Comparison of ENCODE assay signal across 9 cellular contexts in genomic region chr5:115586525-115587146, GRCh38. TPM values are rescaled to one million over a fixed set of nuclear protein-coding genes. Genes with fewer than 3 reads are reported as not detected.
DNase-seq lines count a peak whose midpoint lies in the region; ATAC-seq and TF ChIP-seq lines count a peak whose summit lies in the region.
"Had no signal": no experiment of that assay in that cellular context is flagged by ENCODE, and none has a peak within 500 bp of the region (broad histone marks: within the 10 kb centered on the region; RNA-seq: fewer than 3 reads in every experiment).

No MANE protein-coding gene starts in this region.

- peaks cover 2% of the 10 kb centered on the region for H3K4me1 Mint-ChIP-seq in T-helper 17 cell
- H3K4me1 Mint-ChIP-seq in activated CD4-positive, alpha-beta memory T cell treated with anti-CD3 and anti-CD28 coated beads, Interleukin-2, amount 10 ng/mL, durations not matched to agents 7 days and 5 days: no peaks in the 10 kb centered on the region

- H3K4me3 Mint-ChIP-seq in T-helper 17 cell: no peak overlapping the region
- no peak overlapping the region for H3K4me3 Mint-ChIP-seq in activated CD4-positive, alpha-beta memory T cell treated with anti-CD3 and anti-CD28 coated beads, Interleukin-2, amount 10 ng/mL, durations not matched to agents 7 days and 5 days

- CTCF ChIA-PET in activated CD4-positive, alpha-beta memory T cell treated with anti-CD3 and anti-CD28 coated beads, Interleukin-2, amount 10 ng/mL, durations not matched to agents 7 days and 5 days (lab: Charles Lee): interaction anchor here (1.8 kb wide), 1 partner anchor 277 kb away, joined by 8 read pairs; no protein-coding TSS in a partner anchor

- intact Hi-C loops in uterus (cut with DNase I; ENCODE audit: low total_unique reads): loop anchor here (2.0 kb wide), 1 partner anchor 276 kb away; no protein-coding TSS in a partner anchor

- peak; percentile 48 for ATAC-seq in T-helper 17 cell
- no peak for ATAC-seq in HG03378 (IDR thresholded peaks at IDR 0.05; ENCODE audit: unreplicated experiment)

- POLR2A ChIA-PET in activated CD4-positive, alpha-beta memory T cell treated with anti-CD3 and anti-CD28 coated beads, Interleukin-2, amount 10 ng/mL, durations not matched to agents 7 days and 5 days (lab: Charles Lee): no interaction called here

- H3K27ac ChIP-seq in uterus: no peak overlapping the region
- H3K27ac ChIP-seq: SJCRH30 had no signal

- H3K27me3 Mint-ChIP-seq in T-helper 17 cell: no peaks in the 10 kb centered on the region
- no peaks in the 10 kb centered on the region for H3K27me3 Mint-ChIP-seq in activated CD4-positive, alpha-beta memory T cell treated with anti-CD3 and anti-CD28 coated beads, Interleukin-2, amount 10 ng/mL, durations not matched to agents 7 days and 5 days

- no peaks in the 10 kb centered on the region for H3K9me3 ChIP-seq in T-helper 17 cell (ENCODE audit: control insufficient read depth, low read length, poor library complexity, severe bottlenecking)
- H3K9me3 ChIP-seq in uterus: no peaks in the 10 kb centered on the region
- H3K9me3 ChIP-seq: SJCRH30 had no signal

- TF ChIP-seq CTCF in GM10266 (IDR thresholded peaks at IDR 0.05; ENCODE audit: control insufficient read depth, insufficient read depth, low read depth, missing control alignments) (peak; percentile 41), uterus (IDR thresholded peaks at IDR 0.05) (peak; percentile 35 to 71 (median 51))

- H3K4me1 ChIP-seq in uterus: no peaks in the 10 kb centered on the region
- H3K4me1 ChIP-seq: SJCRH30 had no signal

- no peaks in the 10 kb centered on the region for H3K36me3 Mint-ChIP-seq in T-helper 17 cell (ENCODE audit: low read depth)
- no peaks in the 10 kb centered on the region for H3K36me3 Mint-ChIP-seq in activated CD4-positive, alpha-beta memory T cell treated with anti-CD3 and anti-CD28 coated beads, Interleukin-2, amount 10 ng/mL, durations not matched to agents 7 days and 5 days (ENCODE audit: low read depth)

- no peak overlapping the region for H3K4me3 ChIP-seq in uterus
- H3K4me3 ChIP-seq: SJCRH30 had no signal

- DNase-seq in GM10266 (ENCODE audit: extremely low spot score) (no peak), Kasumi-1 (lab: John Stamatoyannopoulos, UW) (peak; percentile 44 to 73), T-helper 17 cell (no peak), iris pigment epithelial cell (ENCODE audit: low read depth) (peak; percentile 50), uterus (no peak), HPDE6-E6E7 (ENCODE audit: extremely low spot score) (no peak)
- no peak for DNase-seq in activated CD4-positive, alpha-beta memory T cell treated with anti-CD3 and anti-CD28 coated beads, Interleukin-2, amount 10 ng/mL, durations not matched to agents 7 days and 5 days

- no peaks in the 10 kb centered on the region for H3K36me3 ChIP-seq in uterus

- H3K27me3 ChIP-seq in uterus: no peaks in the 10 kb centered on the region
- H3K27me3 ChIP-seq: SJCRH30 had no signal

- no peaks in the 10 kb centered on the region for H3K9me3 Mint-ChIP-seq in activated CD4-positive, alpha-beta memory T cell treated with anti-CD3 and anti-CD28 coated beads, Interleukin-2, amount 10 ng/mL, durations not matched to agents 7 days and 5 days

- no peak for TF ChIP-seq POLR2A in uterus (IDR thresholded peaks at IDR 0.05)

- H3K27ac Mint-ChIP-seq in T-helper 17 cell: no peak overlapping the region
- no peak overlapping the region for H3K27ac Mint-ChIP-seq in activated CD4-positive, alpha-beta memory T cell treated with anti-CD3 and anti-CD28 coated beads, Interleukin-2, amount 10 ng/mL, durations not matched to agents 7 days and 5 days

RNA-seq across cellular contexts. Expression of gene TICAM2, which starts 15.6 kb away (rescaled TPM):
- under 1 TPM; 0.52 to 0.90 TPM for total RNA-seq in T-helper 17 cell
- total RNA-seq in uterus: 10 to 100 TPM in 2 of 4 donors, 1 to 10 TPM in 1, not detected in 1; 5.4 to 14.0 (median 13.5) TPM
- 1 to 10 TPM; 1.8 to 2.5 TPM for total RNA-seq in activated CD4-positive, alpha-beta memory T cell treated with anti-CD3 and anti-CD28 coated beads, Interleukin-2, amount 10 ng/mL, durations not matched to agents 7 days and 5 days

RNA-seq across cellular contexts. Expression of gene TMED7, which starts 39.2 kb away (rescaled TPM):
- total RNA-seq in T-helper 17 cell (10 to 100 TPM; 49.0 to 53.7 TPM), uterus (100 to 1,000 TPM in 1 of 4 donors, 10 to 100 TPM in 3; 33.0 to 155 (median 80.2) TPM)
- 10 to 100 TPM; 52.7 to 55.6 TPM for total RNA-seq in activated CD4-positive, alpha-beta memory T cell treated with anti-CD3 and anti-CD28 coated beads, Interleukin-2, amount 10 ng/mL, durations not matched to agents 7 days and 5 days

RNA-seq across cellular contexts. Expression of gene FEM1C, which starts 42.1 kb away (rescaled TPM):
- 10 to 100 TPM; 31.3 to 31.7 TPM for total RNA-seq in T-helper 17 cell
- 10 to 100 TPM; 10.8 to 73.3 (median 22.4) TPM for total RNA-seq in uterus
- total RNA-seq in activated CD4-positive, alpha-beta memory T cell treated with anti-CD3 and anti-CD28 coated beads, Interleukin-2, amount 10 ng/mL, durations not matched to agents 7 days and 5 days: 10 to 100 TPM; 16.8 to 17.0 TPM

Comparison
In these comparisons a context has a peak if more than half of its experiments do, and no peak if none do; other contexts are left out.
1. DNase-seq: peak in Kasumi-1 (2 of 2) and iris pigment epithelial cell (single experiment); none in GM10266 (single experiment), T-helper 17 cell (0 of 3), uterus (0 of 2), HPDE6-E6E7 (single experiment) and activated CD4-positive, alpha-beta memory T cell treated with anti-CD3 and anti-CD28 coated beads, Interleukin-2, amount 10 ng/mL, durations not matched to agents 7 days and 5 days (single experiment).